Comparison of ENCODE assay signal across 12 cellular contexts in the genomic region with DNA sequence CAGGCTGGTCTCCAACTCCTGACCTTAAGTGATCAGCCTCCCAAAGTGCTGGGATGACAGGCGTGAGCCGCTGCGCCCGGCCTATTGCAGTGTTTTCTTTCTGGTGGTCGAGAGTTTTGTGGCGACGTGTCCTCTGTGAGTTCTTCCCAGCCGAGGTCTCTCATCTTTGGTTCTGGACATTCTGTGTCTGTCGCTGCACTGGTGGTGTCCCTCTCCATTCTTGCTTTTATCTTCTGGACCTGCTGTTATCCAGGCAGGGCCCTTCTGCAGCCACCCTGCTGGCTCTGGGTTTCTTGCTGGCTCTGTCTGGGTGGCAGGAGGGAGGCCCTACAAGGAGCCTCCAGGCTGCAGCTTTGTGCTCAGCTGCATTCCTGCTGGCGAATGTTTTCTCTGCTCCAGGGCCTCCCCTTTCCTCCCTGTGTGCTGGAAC. TPM values are rescaled to one million over a fixed set of nuclear protein-coding genes. Genes with fewer than 3 reads are reported as not detected.
DNase-seq lines count a peak whose midpoint lies in the region; ATAC-seq and TF ChIP-seq lines count a peak whose summit lies in the region.
"Had no signal": no experiment of that assay in that cellular context is flagged by ENCODE, and none has a peak within 500 bp of the region (broad histone marks: within the 10 kb centered on the region; RNA-seq: fewer than 3 reads in every experiment).

No MANE protein-coding gene starts in this region.

- H3K27me3 ChIP-seq in Loucy (ENCODE audit: insufficient read depth, low read length, poor library complexity, severe bottlenecking), result no peaks in the 10 kb centered on the region
- no peaks in the 10 kb centered on the region for H3K27me3 ChIP-seq in PC-9 (ENCODE audit: insufficient read depth, low read depth)
- no peaks in the 10 kb centered on the region for H3K27me3 ChIP-seq in SJCRH30

- no peak for ATAC-seq in central memory CD8-positive, alpha-beta T cell (replicated peaks; ENCODE audit: extremely low read depth, poor library complexity, severe bottlenecking)

- H3K9ac ChIP-seq in Loucy (ENCODE audit: low read depth, low read length, poor library complexity, severe bottlenecking), result peak overlapping the region; percentile 95

- H3K9me3 ChIP-seq in Loucy (ENCODE audit: insufficient read depth, low read depth, low read length), result no peaks in the 10 kb centered on the region
- H3K9me3 ChIP-seq in PC-9 (ENCODE audit: insufficient read depth, low read depth), result no peaks in the 10 kb centered on the region
- no peaks in the 10 kb centered on the region for H3K9me3 ChIP-seq in SJCRH30 (replicated peaks)
- H3K9me3 ChIP-seq: suprapubic skin had no signal

- DNase-seq in T-helper 1 cell, result no peak
- DNase-seq in central memory CD8-positive, alpha-beta T cell (ENCODE audit: low spot score in 2 of 2), result peak; percentile 6 to 7
- peak; percentile 70 for DNase-seq in osteocyte (ENCODE audit: extremely low spot score, unreplicated experiment)
- no peak for DNase-seq in PC-9
- DNase-seq in SJCRH30, result no peak
- no peak for DNase-seq in NCI-H2107 treated with DMSO at 0.1 percent for 48 hours (lab: John Stamatoyannopoulos, UW; ENCODE audit: unreplicated experiment)
- DNase-seq: activated CD4-positive, alpha-beta T cell treated with anti-CD3 and anti-CD28 coated beads, Interleukin-2, amount 50 U/mL, for 48 hours; hypothalamus; NCI-H2029 treated with DMSO at 0.1 percent for 48 hours had no signal

- H3K9me2 ChIP-seq in Loucy (replicated peaks; ENCODE audit: low read depth, low read length) (no peaks in the 10 kb centered on the region), PC-9 (ENCODE audit: insufficient read depth) (no peaks in the 10 kb centered on the region)

- H3K79me2 ChIP-seq in Loucy (ENCODE audit: insufficient read depth, low read length), result peaks cover 34% of the 10 kb centered on the region
- H3K79me2 ChIP-seq in PC-9 (ENCODE audit: low read depth), result no peaks in the 10 kb centered on the region

- POLR2A ChIA-PET in PC-9 (lab: Charles Lee; ENCODE audit: unreplicated experiment), result no interaction called here

- H3K27ac Mint-ChIP-seq in T-helper 1 cell treated with Interleukin-12 subunit alpha and Interleukin-12 subunit beta and Interleukin-4 antibody, amounts not matched to agents 30 μg/mL and 1 μg/mL, for 36 hours, result peak overlapping the region; percentile 97
- H3K27ac Mint-ChIP-seq in central memory CD8-positive, alpha-beta T cell (ENCODE audit: low read depth), result peak overlapping the region; percentile 17
- H3K27ac Mint-ChIP-seq in osteocyte (ENCODE audit: unreplicated experiment), result peak overlapping the region; percentile 96

- no peak overlapping the region for H2AFZ ChIP-seq in Loucy (ENCODE audit: low read length)
- no peak overlapping the region for H2AFZ ChIP-seq in PC-9

- BruUV-seq in PC-9 (replicated peaks; lab: Mats Ljungman, UMichigan), result no TSS peak

- peaks cover 36% of the 10 kb centered on the region for H3K4me1 Mint-ChIP-seq in T-helper 1 cell treated with Interleukin-12 subunit alpha and Interleukin-12 subunit beta and Interleukin-4 antibody, amounts not matched to agents 30 μg/mL and 1 μg/mL, for 36 hours (ENCODE audit: low read depth)
- H3K4me1 Mint-ChIP-seq in central memory CD8-positive, alpha-beta T cell, result peaks cover 12% of the 10 kb centered on the region
- peaks cover 54% of the 10 kb centered on the region for H3K4me1 Mint-ChIP-seq in osteocyte (ENCODE audit: unreplicated experiment)

- intact Hi-C loops in PC-9 (cut with micrococcal nuclease; ENCODE audit: unreplicated experiment), result loop anchor here (2.0 kb wide), 1 partner anchor 19 kb away; no protein-coding TSS in a partner anchor

- peaks cover 7% of the 10 kb centered on the region for H3K36me3 Mint-ChIP-seq in T-helper 1 cell treated with Interleukin-12 subunit alpha and Interleukin-12 subunit beta and Interleukin-4 antibody, amounts not matched to agents 30 μg/mL and 1 μg/mL, for 36 hours (ENCODE audit: low read depth)
- H3K36me3 Mint-ChIP-seq in central memory CD8-positive, alpha-beta T cell (ENCODE audit: insufficient read depth), result peaks cover 3% of the 10 kb centered on the region
- H3K36me3 Mint-ChIP-seq in osteocyte (ENCODE audit: unreplicated experiment), result peaks cover 10% of the 10 kb centered on the region

- no peaks in the 10 kb centered on the region for H3K36me3 ChIP-seq in Loucy (ENCODE audit: insufficient read depth, low read length)
- no peaks in the 10 kb centered on the region for H3K36me3 ChIP-seq in PC-9 (ENCODE audit: low read depth)
- no peaks in the 10 kb centered on the region for H3K36me3 ChIP-seq in SJCRH30
- H3K36me3 ChIP-seq: suprapubic skin had no signal

- TF ChIP-seq CTCF in Loucy (conservative IDR thresholded peaks at IDR 0.05; ENCODE audit: low read length) (no peak), osteocyte (IDR thresholded peaks at IDR 0.05) (no peak), PC-9 (conservative IDR thresholded peaks at IDR 0.05) (no peak)

- H4K20me1 ChIP-seq in Loucy (ENCODE audit: insufficient read depth, low read length, poor library complexity, severe bottlenecking) (no peaks in the 10 kb centered on the region), PC-9 (ENCODE audit: insufficient read depth) (peaks cover 7% of the 10 kb centered on the region; the same call in 1 of the 2 replicates)

- H3F3A ChIP-seq in Loucy (ENCODE audit: low read depth) (no peaks in the 10 kb centered on the region), PC-9 (ENCODE audit: insufficient read depth, low read depth) (no peaks in the 10 kb centered on the region; the same call in 1 of the 2 replicates)

- H3K4me3 Mint-ChIP-seq in T-helper 1 cell treated with Interleukin-12 subunit alpha and Interleukin-12 subunit beta and Interleukin-4 antibody, amounts not matched to agents 30 μg/mL and 1 μg/mL, for 36 hours, result peak overlapping the region; percentile 18
- H3K4me3 Mint-ChIP-seq in central memory CD8-positive, alpha-beta T cell, result no peak overlapping the region
- peak overlapping the region; percentile 7 for H3K4me3 Mint-ChIP-seq in osteocyte (ENCODE audit: unreplicated experiment)

- H3K4me3 ChIP-seq in Loucy (ENCODE audit: low read length, poor library complexity, severe bottlenecking) (peak overlapping the region; percentile 74), PC-9 (no peak overlapping the region), SJCRH30 (no peak overlapping the region)
- H3K4me3 ChIP-seq: suprapubic skin had no signal

- H3K4me2 ChIP-seq in Loucy (ENCODE audit: low read depth, low read length, poor library complexity, severe bottlenecking) (peak overlapping the region; percentile 89), PC-9 (no peak overlapping the region)

- no peak overlapping the region for H3K27ac ChIP-seq in PC-9
- H3K27ac ChIP-seq in SJCRH30, result no peak overlapping the region
- H3K27ac ChIP-seq: suprapubic skin had no signal

- no peaks in the 10 kb centered on the region for H3K9me3 Mint-ChIP-seq in T-helper 1 cell treated with Interleukin-12 subunit alpha and Interleukin-12 subunit beta and Interleukin-4 antibody, amounts not matched to agents 30 μg/mL and 1 μg/mL, for 36 hours
- no peaks in the 10 kb centered on the region for H3K9me3 Mint-ChIP-seq in central memory CD8-positive, alpha-beta T cell
- H3K9me3 Mint-ChIP-seq in osteocyte (ENCODE audit: unreplicated experiment), result no peaks in the 10 kb centered on the region

- no peaks in the 10 kb centered on the region for H3K27me3 Mint-ChIP-seq in T-helper 1 cell treated with Interleukin-12 subunit alpha and Interleukin-12 subunit beta and Interleukin-4 antibody, amounts not matched to agents 30 μg/mL and 1 μg/mL, for 36 hours (ENCODE audit: low read depth)
- no peaks in the 10 kb centered on the region for H3K27me3 Mint-ChIP-seq in central memory CD8-positive, alpha-beta T cell
- H3K27me3 Mint-ChIP-seq in osteocyte (ENCODE audit: unreplicated experiment), result no peaks in the 10 kb centered on the region

- H3K4me1 ChIP-seq in Loucy (ENCODE audit: insufficient read depth, low read length, poor library complexity, severe bottlenecking) (peaks cover 54% of the 10 kb centered on the region), PC-9 (replicated peaks; ENCODE audit: insufficient read depth) (peaks cover 11% of the 10 kb centered on the region), SJCRH30 (peaks cover 4% of the 10 kb centered on the region; the same call in 1 of the 2 replicates)

- CTCF ChIA-PET in PC-9 (lab: Charles Lee), result no interaction called here

RNA-seq across cellular contexts. Expression of a gene that starts 49.1 kb away (rescaled TPM):
- total RNA-seq in osteocyte (70.0 and 81.4 TPM in 2 replicates), PC-9 (2021) (155 and 188 TPM in 2 replicates)
- total RNA-seq in SJCRH30 (2014; rRNA removed; shearing (Covaris generic)), result 10.2 and 10.4 TPM in 2 replicates

Comparison
In these comparisons a context has a peak if more than half of its experiments do, and no peak if none do; other contexts are left out.
1. H3K27ac Mint-ChIP-seq: peak in every context shown above with its lines; median percentile 97 in T-helper 1 cell treated with Interleukin-12 subunit alpha and Interleukin-12 subunit beta and Interleukin-4 antibody, amounts not matched to agents 30 μg/mL and 1 μg/mL, for 36 hours; 96 in osteocyte; 17 in central memory CD8-positive, alpha-beta T cell.
2. DNase-seq: peak in central memory CD8-positive, alpha-beta T cell (2 of 2) and osteocyte (single experiment); none in T-helper 1 cell (0 of 5), PC-9 (0 of 2), SJCRH30 (0 of 2) and NCI-H2107 treated with DMSO at 0.1 percent for 48 hours (single experiment).